Comparison of ENCODE assay signal across 8 cellular contexts in the genomic region with DNA sequence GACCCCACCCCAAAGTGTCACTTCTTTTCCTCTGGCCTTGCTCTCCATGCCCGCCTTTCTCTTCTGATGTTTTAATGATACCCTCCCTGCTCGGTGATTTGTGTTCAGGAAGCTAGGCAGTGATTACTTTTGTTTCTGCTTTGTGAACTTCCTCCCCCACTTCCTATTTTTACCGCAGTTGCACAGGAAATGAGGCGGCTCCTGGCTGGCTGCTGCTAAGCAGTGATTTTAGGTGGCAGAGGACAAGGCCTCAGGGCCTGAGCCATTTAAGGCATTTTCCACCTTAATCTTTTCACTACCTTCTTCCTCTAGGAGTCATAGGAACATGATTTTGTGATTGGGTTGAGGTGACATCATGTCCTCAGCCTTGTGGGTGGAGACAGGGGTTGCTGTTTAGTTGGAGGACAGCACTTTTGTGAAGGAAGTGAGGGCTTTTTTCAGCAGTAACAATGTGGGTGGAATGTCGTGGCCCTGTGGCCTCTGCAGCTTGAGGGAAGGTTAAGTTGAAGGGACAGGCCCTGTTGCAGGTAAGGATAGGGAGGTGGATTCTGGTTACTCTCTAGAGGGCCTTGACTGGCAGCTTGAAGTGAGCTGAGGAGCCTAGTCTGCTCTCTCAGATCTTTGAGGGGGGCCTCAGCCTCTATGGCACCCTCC. TPM values are rescaled to one million over a fixed set of nuclear protein-coding genes. Genes with fewer than 3 reads are reported as not detected.
A peak's percentile ranks its signal among the peaks of the same experiment; 100 is the strongest.
DNase-seq lines count a peak whose midpoint lies in the region; ATAC-seq and FAIRE-seq lines count a peak whose summit lies in the region.

No MANE protein-coding gene starts in this region.

- no peaks in the 10 kb centered on the region for H3K36me3 ChIP-seq in small intestine (ENCODE audit: control insufficient read depth in 2 of 2, insufficient read depth in 2 of 2, low read length in 2 of 2)

- WGBS in small intestine, 3 donors = 23 to 40% (median 35%) methylated on average over 5 of the region's 5 CpGs

- peak overlapping the region; percentile 72 for H3K4me3 Mint-ChIP-seq in activated naive CD8-positive, alpha-beta T cell treated with anti-CD3 and anti-CD28 coated beads, Interleukin-2, amount 50 U/mL, for 24 hours

- peaks cover 0 to 11% of the 10 kb centered on the region in 2 donors for H3K4me1 ChIP-seq in small intestine (ENCODE audit: control insufficient read depth in 2 of 2, insufficient read depth in 1 of 2, low read depth in 1 of 2, low read length in 1 of 2)

- DNase-seq in T follicular helper cell (ENCODE audit: low read depth) (peak; percentile 70), hepatic stellate cell (ENCODE audit: low spot score) (peak; percentile 47), small intestine (peak; percentile 39), cerebellar nuclear complex (lab: John Stamatoyannopoulos, UW) (no peak)
- peak; percentile 58 for DNase-seq in activated naive CD8-positive, alpha-beta T cell treated with anti-CD3 and anti-CD28 coated beads, Interleukin-2, amount 50 U/mL, for 24 hours

- H3K27ac Mint-ChIP-seq in activated naive CD8-positive, alpha-beta T cell treated with anti-CD3 and anti-CD28 coated beads, Interleukin-2, amount 50 U/mL, for 24 hours = peak overlapping the region; percentile 93

- H3K9me3 Mint-ChIP-seq in activated naive CD8-positive, alpha-beta T cell treated with anti-CD3 and anti-CD28 coated beads, Interleukin-2, amount 50 U/mL, for 24 hours = no peaks in the 10 kb centered on the region

- peaks cover 12% of the 10 kb centered on the region for H3K36me3 Mint-ChIP-seq in activated naive CD8-positive, alpha-beta T cell treated with anti-CD3 and anti-CD28 coated beads, Interleukin-2, amount 50 U/mL, for 24 hours (ENCODE audit: low read depth)

- ATAC-seq in GM18508 (IDR thresholded peaks at IDR 0.05; ENCODE audit: insufficient read depth, unreplicated experiment) (peak; percentile 45), HG03159 (IDR thresholded peaks at IDR 0.05; ENCODE audit: unreplicated experiment) (peak; percentile 78), GM18867 (IDR thresholded peaks at IDR 0.05; ENCODE audit: unreplicated experiment) (no peak)
- peak; percentile 96 for ATAC-seq in activated naive CD8-positive, alpha-beta T cell treated with anti-CD3 and anti-CD28 coated beads, Interleukin-2, amount 50 U/mL, for 24 hours

- no peaks in the 10 kb centered on the region for H3K9me3 ChIP-seq in small intestine (ENCODE audit: control insufficient read depth, low read depth)

- no peaks in the 10 kb centered on the region for H3K27me3 Mint-ChIP-seq in activated naive CD8-positive, alpha-beta T cell treated with anti-CD3 and anti-CD28 coated beads, Interleukin-2, amount 50 U/mL, for 24 hours

- peak overlapping the region in 1 of 2 donors; percentile 72 for H3K27ac ChIP-seq in small intestine (ENCODE audit: low read depth in 1 of 2, low read length in 1 of 2)

- FAIRE-seq in small intestine (lab: Jason Lieb, UNC) = no peak

- peaks cover 58% of the 10 kb centered on the region for H3K4me1 Mint-ChIP-seq in activated naive CD8-positive, alpha-beta T cell treated with anti-CD3 and anti-CD28 coated beads, Interleukin-2, amount 50 U/mL, for 24 hours

- H3K4me3 ChIP-seq in small intestine (ENCODE audit: low read depth in 1 of 2, low read length in 2 of 2) = no peak overlapping the region

- no peaks in the 10 kb centered on the region for H3K27me3 ChIP-seq in small intestine (ENCODE audit: control insufficient read depth in 2 of 2, insufficient read depth in 2 of 2, low read length in 2 of 2)

RNA-seq across cellular contexts. Expression of a gene that starts 15.7 kb away (rescaled TPM):
- polyA plus RNA-seq in small intestine = 10 to 100 TPM in 1 of 3 donors, 1 to 10 TPM in 2; 2.7 to 10.9 (median 3.0) TPM

Comparison
In these comparisons a context has a peak if more than half of its experiments do, and no peak if none do; other contexts are left out.
1. DNase-seq: peak in T follicular helper cell (single experiment), activated naive CD8-positive, alpha-beta T cell treated with anti-CD3 and anti-CD28 coated beads, Interleukin-2, amount 50 U/mL, for 24 hours (single experiment), hepatic stellate cell (single experiment) and small intestine (single experiment); none in cerebellar nuclear complex (0 of 2).